In the genomic region with DNA sequence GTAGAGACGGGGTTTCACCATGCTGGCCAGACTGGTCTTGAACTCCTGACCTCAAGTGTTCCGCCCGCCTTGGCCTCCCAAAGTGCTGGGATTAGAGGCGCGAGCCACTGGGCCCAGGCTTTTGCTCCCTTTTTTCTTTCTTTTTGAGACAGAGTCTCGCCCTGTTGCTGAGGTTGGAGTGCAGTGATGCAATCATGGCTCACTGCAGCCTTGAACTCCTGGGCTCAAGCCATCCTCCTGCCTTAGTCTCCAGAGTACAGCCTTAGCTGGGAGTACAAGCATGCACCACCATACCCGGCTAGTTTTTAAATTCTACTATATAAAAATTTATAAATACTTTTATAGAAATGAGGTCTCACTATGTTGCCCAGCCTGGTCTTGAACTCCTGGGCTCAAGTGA, we compare ENCODE assay signal across 1 cellular context. TPM values are rescaled to one million over a fixed set of nuclear protein-coding genes. Genes with fewer than 3 reads are reported as not detected.
"Had no signal": no experiment of that assay in that cellular context is flagged by ENCODE, and none has a peak within 500 bp of the region (broad histone marks: within the 10 kb centered on the region; RNA-seq: fewer than 3 reads in every experiment).

No MANE protein-coding gene starts in this region.

RNA-seq across cellular contexts. Expression of gene SEC14L5, which starts 5.4 kb away (rescaled TPM):
- total RNA-seq: naive thymus-derived CD8-positive, alpha-beta T cell had no signal
- polyA plus RNA-seq: naive thymus-derived CD8-positive, alpha-beta T cell had no signal

RNA-seq across cellular contexts. Expression of gene PPL, which starts 26.6 kb away (rescaled TPM):
- total RNA-seq: naive thymus-derived CD8-positive, alpha-beta T cell had no signal
